ENCODE assay signal across 8 cellular contexts in the genomic region with DNA sequence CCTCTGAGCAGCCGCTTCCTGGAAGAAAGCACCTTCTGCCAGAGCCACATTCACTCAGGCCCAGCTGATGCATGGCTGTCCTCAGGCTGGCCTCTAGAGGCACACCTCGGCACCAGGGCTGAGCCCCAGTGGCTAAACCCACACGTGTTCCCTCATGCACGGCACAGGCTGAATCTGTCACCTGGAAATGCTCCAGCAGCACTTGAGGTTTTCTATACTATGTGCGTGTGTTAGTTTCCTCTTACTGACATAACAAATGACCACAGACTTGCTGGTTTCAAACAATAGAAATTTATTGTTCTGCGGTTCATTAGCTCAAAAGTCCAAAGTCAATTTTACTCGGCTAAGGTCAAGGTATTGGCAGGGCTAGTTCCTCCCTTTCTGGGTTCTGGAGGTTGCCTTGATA.
DNase-seq lines count a peak whose midpoint lies in the region; ATAC-seq and TF ChIP-seq lines count a peak whose summit lies in the region.

No MANE protein-coding gene starts in this region.

- H3K9me3 Mint-ChIP-seq in chondrocyte (ENCODE audit: low read depth): no peaks in the 10 kb centered on the region

- no peaks in the 10 kb centered on the region for H3K4me1 Mint-ChIP-seq in chondrocyte (ENCODE audit: low read depth)

- H3K9me3 ChIP-seq in effector memory CD4-positive, alpha-beta T cell (ENCODE audit: control insufficient read depth, low read length): no peaks in the 10 kb centered on the region

- DNase-seq in DMS153 (lab: John Stamatoyannopoulos, UW): peak; percentile 25
- peak; percentile 1 for DNase-seq in NCI-H1092 treated with DMSO at 0.1 percent for 48 hours (lab: John Stamatoyannopoulos, UW)
- DNase-seq in chondrocyte (ENCODE audit: low spot score): no peak
- DNase-seq in renal cortical epithelial cell (ENCODE audit: low read depth): peak; percentile 90
- DNase-seq in NCI-H128 (lab: John Stamatoyannopoulos, UW; ENCODE audit: unreplicated experiment): no peak
- no peak for DNase-seq in effector memory CD4-positive, alpha-beta T cell

- H3K27ac ChIP-seq in effector memory CD4-positive, alpha-beta T cell (ENCODE audit: insufficient read depth, low read length, poor library complexity, severe bottlenecking): no peak overlapping the region

- no peak overlapping the region for H3K4me3 Mint-ChIP-seq in chondrocyte (ENCODE audit: unreplicated experiment)

- H3K36me3 ChIP-seq in effector memory CD4-positive, alpha-beta T cell (ENCODE audit: control insufficient read depth, insufficient read depth, low read length): no peaks in the 10 kb centered on the region

- peaks cover 3% of the 10 kb centered on the region for H3K27me3 ChIP-seq in effector memory CD4-positive, alpha-beta T cell (replicated peaks; ENCODE audit: control insufficient read depth, insufficient read depth, low read length, poor library complexity, severe bottlenecking)

- H3K36me3 Mint-ChIP-seq in chondrocyte (ENCODE audit: low read depth): no peaks in the 10 kb centered on the region

- TF ChIP-seq CTCF in chondrocyte (IDR thresholded peaks at IDR 0.05): peak; percentile 31

- H3K4me3 ChIP-seq in effector memory CD4-positive, alpha-beta T cell (ENCODE audit: insufficient read depth, low read depth, low read length, poor library complexity, severe bottlenecking): no peak overlapping the region

- peaks cover 11% of the 10 kb centered on the region for H3K27me3 Mint-ChIP-seq in chondrocyte (ENCODE audit: low read depth)

- peak; percentile 93 for ATAC-seq in GM18520 (IDR thresholded peaks at IDR 0.05; ENCODE audit: unreplicated experiment)
- peak; percentile 96 for ATAC-seq in HG02852 (IDR thresholded peaks at IDR 0.05; ENCODE audit: unreplicated experiment)

- H3K4me1 ChIP-seq in effector memory CD4-positive, alpha-beta T cell (ENCODE audit: control insufficient read depth, insufficient read depth, low read length, poor library complexity, severe bottlenecking): no peaks in the 10 kb centered on the region

- H3K27ac Mint-ChIP-seq in chondrocyte (ENCODE audit: unreplicated experiment): no peak overlapping the region

Comparison
In these comparisons a context has a peak if more than half of its experiments do, and no peak if none do; other contexts are left out.
1. DNase-seq: peak in DMS153 (single experiment), NCI-H1092 treated with DMSO at 0.1 percent for 48 hours (single experiment) and renal cortical epithelial cell (single experiment); none in chondrocyte (single experiment), NCI-H128 (single experiment) and effector memory CD4-positive, alpha-beta T cell (0 of 3).